In the genomic region with DNA sequence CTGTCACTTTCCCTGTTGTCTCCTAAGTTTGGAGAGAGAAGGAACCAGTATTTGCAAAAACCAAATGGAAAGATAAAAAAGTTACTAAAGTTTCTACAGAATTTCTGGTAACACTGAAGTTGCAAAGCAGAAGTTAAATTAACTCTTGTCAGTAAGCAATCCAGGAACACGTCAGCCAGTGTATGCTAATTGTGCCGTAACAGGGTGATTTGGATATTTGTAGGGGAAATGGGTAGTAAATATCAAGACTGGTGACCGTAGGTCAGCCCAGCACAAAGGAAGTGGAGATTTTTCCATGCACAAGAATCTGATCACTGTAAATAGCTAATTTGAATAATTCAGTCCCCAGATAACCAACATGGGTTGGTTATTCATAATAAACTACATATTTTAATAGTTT, we compare ENCODE assay signal across 8 cellular contexts. TPM values are rescaled to one million over a fixed set of nuclear protein-coding genes. Genes with fewer than 3 reads are reported as not detected.
DNase-seq lines count a peak whose midpoint lies in the region; ATAC-seq and TF ChIP-seq lines count a peak whose summit lies in the region.

No MANE protein-coding gene starts in this region.

- H3K27me3 Mint-ChIP-seq in activated T-cell treated with anti-CD3 and anti-CD28 coated beads, Interleukin-2, amount 50 U/mL, for 72 hours (ENCODE audit: low read depth) = no peaks in the 10 kb centered on the region
- H3K27me3 Mint-ChIP-seq in osteocyte (ENCODE audit: unreplicated experiment) = no peaks in the 10 kb centered on the region

- TF ChIP-seq POLR2A in Peyer's patch (IDR thresholded peaks at IDR 0.05) = peak in 1 of 2 donors; percentile 11

- H3K27ac Mint-ChIP-seq in activated T-cell treated with anti-CD3 and anti-CD28 coated beads, Interleukin-2, amount 50 U/mL, for 72 hours = peak overlapping the region; percentile 99
- H3K27ac Mint-ChIP-seq in osteocyte (ENCODE audit: unreplicated experiment) = peak overlapping the region; percentile 99

- H3K9me3 Mint-ChIP-seq in activated T-cell treated with anti-CD3 and anti-CD28 coated beads, Interleukin-2, amount 50 U/mL, for 72 hours = no peaks in the 10 kb centered on the region
- no peaks in the 10 kb centered on the region for H3K9me3 Mint-ChIP-seq in osteocyte (ENCODE audit: unreplicated experiment)

- TF ChIP-seq CTCF in Peyer's patch (IDR thresholded peaks at IDR 0.05) = no peak
- TF ChIP-seq CTCF in osteocyte (IDR thresholded peaks at IDR 0.05) = no peak

- no peak for ATAC-seq in activated T-cell treated with anti-CD3 and anti-CD28 coated beads, Interleukin-2, amount 50 U/mL, for 72 hours (replicated peaks in 1 of 2)

- H3K4me3 ChIP-seq in Peyer's patch (peak overlapping the region; percentile 72 to 91 (median 84)), endocrine pancreas (ENCODE audit: control insufficient read depth, insufficient read depth, low read length) (peak overlapping the region; percentile 97)

- H3K36me3 ChIP-seq in Peyer's patch = peaks cover 0 to 12% (median 0%) of the 10 kb centered on the region in 3 donors
- H3K36me3 ChIP-seq in endocrine pancreas (ENCODE audit: control insufficient read depth, insufficient read depth, low read length) = no peaks in the 10 kb centered on the region

- H3K27me3 ChIP-seq in Peyer's patch = no peaks in the 10 kb centered on the region
- no peaks in the 10 kb centered on the region for H3K27me3 ChIP-seq in endocrine pancreas (ENCODE audit: control insufficient read depth, insufficient read depth, low read length)

- peaks cover 41 to 48% of the 10 kb centered on the region in 2 donors for H3K36me3 Mint-ChIP-seq in activated T-cell treated with anti-CD3 and anti-CD28 coated beads, Interleukin-2, amount 50 U/mL, for 72 hours (ENCODE audit: insufficient read depth in 2 of 2)
- H3K36me3 Mint-ChIP-seq in osteocyte (ENCODE audit: unreplicated experiment) = peaks cover 51% of the 10 kb centered on the region

- H3K4me1 ChIP-seq in Peyer's patch (peaks cover 0 to 41% (median 14%) of the 10 kb centered on the region in 4 donors), endocrine pancreas (ENCODE audit: control insufficient read depth, insufficient read depth, low read length) (peaks cover 35% of the 10 kb centered on the region)

- H3K9me3 ChIP-seq in Peyer's patch = no peaks in the 10 kb centered on the region
- H3K9me3 ChIP-seq in endocrine pancreas (ENCODE audit: control insufficient read depth, low read length) = no peaks in the 10 kb centered on the region

- H3K27ac ChIP-seq in Peyer's patch = peak overlapping the region; percentile 96 to 100 (median 99)

- no peak overlapping the region for H3K9ac ChIP-seq in endocrine pancreas (ENCODE audit: control insufficient read depth, insufficient read depth, low read length)

- peaks cover 47% of the 10 kb centered on the region for H3K4me1 Mint-ChIP-seq in activated T-cell treated with anti-CD3 and anti-CD28 coated beads, Interleukin-2, amount 50 U/mL, for 72 hours (ENCODE audit: low read depth)
- peaks cover 57% of the 10 kb centered on the region for H3K4me1 Mint-ChIP-seq in osteocyte (ENCODE audit: unreplicated experiment)

- DNase-seq in activated T-cell treated with anti-CD3 and anti-CD28 coated beads, Interleukin-2, amount 50 U/mL, for 72 hours = no peak
- DNase-seq in activated T-cell treated with anti-CD3 and anti-CD28 coated beads for 4 hours (no peak), Peyer's patch (no peak), osteocyte (ENCODE audit: extremely low spot score, unreplicated experiment) (no peak), NCI-H187 treated with DMSO at 0.1 percent for 48 hours (lab: John Stamatoyannopoulos, UW) (no peak), KG1 (lab: John Stamatoyannopoulos, UW) (no peak)
- DNase-seq in activated CD4-positive, alpha-beta T cell treated with anti-CD3 and anti-CD28 coated beads for 4 hours = no peak

- peak overlapping the region; percentile 98 to 99 for H3K4me3 Mint-ChIP-seq in activated T-cell treated with anti-CD3 and anti-CD28 coated beads, Interleukin-2, amount 50 U/mL, for 72 hours
- H3K4me3 Mint-ChIP-seq in osteocyte (ENCODE audit: unreplicated experiment) = peak overlapping the region; percentile 97

RNA-seq across cellular contexts. Expression of gene CDKN1B, which starts 2.3 kb away (rescaled TPM):
- total RNA-seq in activated T-cell treated with anti-CD3 and anti-CD28 coated beads, Interleukin-2, amount 50 U/mL, for 72 hours = 10 to 100 TPM; 54.2 to 67.2 TPM
- 10 to 100 TPM; 37.7 to 66.0 (median 48.1) TPM for total RNA-seq in Peyer's patch
- 76.4 and 78.9 TPM in 2 replicates for total RNA-seq in osteocyte

RNA-seq across cellular contexts. Expression of gene GPR19, which starts 23.5 kb away (rescaled TPM):
- total RNA-seq in activated T-cell treated with anti-CD3 and anti-CD28 coated beads, Interleukin-2, amount 50 U/mL, for 72 hours = 10 to 100 TPM; 34.2 to 50.4 TPM
- total RNA-seq in Peyer's patch (1 to 10 TPM in 1 of 4 donors, under 1 TPM in 1, not detected in 2; 0.54 to 1.2 TPM), osteocyte (0.84 TPM in 1 of 2 replicates, not detected in the other)

Comparison
In these comparisons a context has a peak if more than half of its experiments do, and no peak if none do; other contexts are left out.
1. RNA of gene GPR19, which starts 23.5 kb away (total RNA-seq): 34.2 to 50.4 TPM in activated T-cell treated with anti-CD3 and anti-CD28 coated beads, Interleukin-2, amount 50 U/mL, for 72 hours; 0.54 to 1.2 TPM in Peyer's patch and 0.84 TPM in osteocyte; every median in the first group is over 10 times any median in the second.